In the genomic region with DNA sequence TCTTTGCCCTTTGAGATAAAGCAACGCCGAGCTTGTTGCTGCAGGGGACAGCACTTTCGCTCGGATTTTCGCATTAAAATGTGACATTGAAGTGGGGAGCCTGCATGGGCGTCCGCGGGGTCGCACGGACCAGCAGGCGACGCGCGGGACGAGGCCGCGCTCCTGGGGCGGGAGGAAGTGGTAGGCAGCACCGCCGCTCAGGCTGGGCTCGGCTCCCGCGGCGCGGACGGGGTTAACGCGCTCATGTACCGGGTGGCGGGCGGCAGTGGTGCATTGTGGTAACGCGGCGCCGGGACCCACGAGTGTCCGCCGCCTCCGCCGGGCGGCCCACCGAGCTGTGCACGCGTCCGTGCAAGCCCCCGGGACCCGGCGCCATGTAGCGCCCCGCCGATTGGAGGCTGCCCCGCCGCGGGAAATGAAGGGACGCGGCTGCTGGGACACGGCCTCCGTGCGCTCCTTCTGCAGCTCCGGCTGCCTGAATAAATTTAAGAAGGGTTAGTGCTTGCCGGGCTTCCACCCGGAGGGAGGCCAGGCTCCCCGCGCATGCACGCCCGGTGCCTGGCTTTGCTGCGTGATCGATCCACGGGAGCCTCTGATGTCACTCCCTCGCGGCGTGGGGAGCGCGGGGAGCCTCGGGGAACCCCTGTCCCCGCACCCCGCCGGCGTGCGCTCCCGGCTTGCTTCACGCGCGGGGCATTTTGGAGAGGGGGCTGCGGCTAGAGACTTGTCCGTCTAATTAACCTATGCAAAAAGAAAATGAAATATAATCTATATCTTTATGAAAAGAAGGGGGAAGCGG, we compare ENCODE assay signal across 10 cellular contexts.
DNase-seq lines count a peak whose midpoint lies in the region.
"Had no signal": no experiment of that assay in that cellular context is flagged by ENCODE, and none has a peak within 500 bp of the region (broad histone marks: within the 10 kb centered on the region; RNA-seq: fewer than 3 reads in every experiment).

No MANE protein-coding gene starts in this region.

- peak overlapping the region; percentile 75 for H3K4me3 ChIP-seq in skeletal muscle satellite cell (ENCODE audit: low read length)

- peak overlapping the region; percentile 96 for H3K4me2 ChIP-seq in skeletal muscle satellite cell (ENCODE audit: low read length)

- H3K36me3 ChIP-seq in skeletal muscle satellite cell (ENCODE audit: insufficient read depth, low read length), result no peaks in the 10 kb centered on the region

- H3K9ac ChIP-seq in skeletal muscle satellite cell (ENCODE audit: low read depth, low read length), result peak overlapping the region; percentile 63

- H3K27ac ChIP-seq in angular gyrus (ENCODE audit: low read depth, low read length), result peak overlapping the region; percentile 10
- H3K27ac ChIP-seq: 22Rv1 had no signal

- no peaks in the 10 kb centered on the region for H3K9me3 ChIP-seq in skeletal muscle satellite cell (replicated peaks; ENCODE audit: low read length)

- H3K4me1 ChIP-seq in skeletal muscle satellite cell (ENCODE audit: control insufficient read depth, insufficient read depth, low read length), result peaks cover 5% of the 10 kb centered on the region

- DNase-seq in DMS153 treated with DMSO at 0.1 percent for 48 hours (lab: John Stamatoyannopoulos, UW; ENCODE audit: unreplicated experiment), result peak; percentile 9
- DNase-seq in DMS153 (lab: John Stamatoyannopoulos, UW), result no peak
- DNase-seq in hepatic stellate cell (ENCODE audit: low spot score), result peak; percentile 44
- no peak for DNase-seq in NCI-H226
- DNase-seq in cerebellar cortex (ENCODE audit: low spot score), result no peak
- no peak for DNase-seq in effector CD4-positive, alpha-beta T cell
- DNase-seq: SW 1271 had no signal

- no peaks in the 10 kb centered on the region for H3K27me3 ChIP-seq in skeletal muscle satellite cell (ENCODE audit: control insufficient read depth, insufficient read depth, low read length)

Comparison
In these comparisons a context has a peak if more than half of its experiments do, and no peak if none do; other contexts are left out.
1. DNase-seq: peak in DMS153 treated with DMSO at 0.1 percent for 48 hours (single experiment) and hepatic stellate cell (single experiment); none in DMS153 (single experiment), NCI-H226 (single experiment), cerebellar cortex (single experiment) and effector CD4-positive, alpha-beta T cell (single experiment).